In the genomic region with DNA sequence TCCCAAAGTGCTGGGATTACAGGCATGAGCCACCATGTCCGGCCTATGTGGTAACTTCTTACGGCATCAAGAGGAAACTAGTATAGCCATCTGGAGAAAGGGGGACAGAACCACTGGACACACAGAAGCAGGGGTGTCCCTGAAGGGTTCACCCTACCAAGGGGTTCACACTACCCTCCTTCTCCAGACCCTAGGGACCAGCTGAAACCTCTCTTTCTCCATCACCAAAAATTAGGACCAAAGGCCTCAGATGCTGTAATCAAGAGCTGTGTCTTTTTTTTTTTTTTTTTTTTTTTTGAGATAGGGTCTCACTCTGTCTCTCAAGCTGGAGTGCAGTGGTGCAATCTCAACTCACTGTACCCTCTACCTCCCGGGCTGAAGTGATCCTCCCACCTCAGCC, we compare ENCODE assay signal across 21 cellular contexts.
"Had no signal": no experiment of that assay in that cellular context is flagged by ENCODE, and none has a peak within 500 bp of the region (broad histone marks: within the 10 kb centered on the region; RNA-seq: fewer than 3 reads in every experiment).

No MANE protein-coding gene starts in this region.

- H3K4me3 ChIP-seq: left ventricle myocardium inferior, spleen, thoracic aorta had no signal

- DNase-seq: activated CD4-positive, alpha-beta T cell treated with anti-CD3 and anti-CD28 coated beads for 1 hour; activated CD4-positive, alpha-beta T cell treated with anti-CD3 and anti-CD28 coated beads, Interleukin-2, amount 50 U/mL, for 1 hour; activated CD8-positive, alpha-beta T cell treated with anti-CD3 and anti-CD28 coated beads, Interleukin-2, amount 10 ng/mL, durations not matched to agents 7 days and 5 days; activated naive CD4-positive, alpha-beta T cell; activated naive CD8-positive, alpha-beta T cell treated with anti-CD3 and anti-CD28 coated beads for 36 hours; amniotic stem cell; cerebellar nuclear complex; effector CD4-positive, alpha-beta T cell; foreskin melanocyte; glutamatergic neuron; hippocampal formation; left ventricle myocardium inferior; retina; spleen; stimulated activated CD4-positive, alpha-beta T cell treated with anti-CD3 and anti-CD28 coated beads, Interleukin-4, amount 100 ng/mL, for 1 hour; stimulated activated naive CD4-positive, alpha-beta T cell; T-helper 9 cell had no signal

- H3K9me3 ChIP-seq: left ventricle myocardium inferior, neutrophil, spleen, thoracic aorta had no signal

- H3K9ac ChIP-seq: parathyroid adenoma had no signal

- H3K27me3 ChIP-seq: spleen had no signal

- H3K36me3 ChIP-seq: left ventricle myocardium inferior, neutrophil, spleen, thoracic aorta had no signal

- H3K27ac ChIP-seq: left ventricle myocardium inferior, neutrophil, spleen, thoracic aorta had no signal

- H2AFZ ChIP-seq: parathyroid adenoma had no signal

- ATAC-seq: activated CD8-positive, alpha-beta T cell treated with anti-CD3 and anti-CD28 coated beads, Interleukin-2, amount 10 ng/mL, durations not matched to agents 7 days and 5 days; natural killer cell treated with Interleukin-12 subunit alpha and Interleukin-12 subunit beta and Interleukin-15 and Interleukin-18, amount 100 ng/mL, for 72 hours had no signal
